Comparison of ENCODE assay signal across 8 cellular contexts in the genomic region with DNA sequence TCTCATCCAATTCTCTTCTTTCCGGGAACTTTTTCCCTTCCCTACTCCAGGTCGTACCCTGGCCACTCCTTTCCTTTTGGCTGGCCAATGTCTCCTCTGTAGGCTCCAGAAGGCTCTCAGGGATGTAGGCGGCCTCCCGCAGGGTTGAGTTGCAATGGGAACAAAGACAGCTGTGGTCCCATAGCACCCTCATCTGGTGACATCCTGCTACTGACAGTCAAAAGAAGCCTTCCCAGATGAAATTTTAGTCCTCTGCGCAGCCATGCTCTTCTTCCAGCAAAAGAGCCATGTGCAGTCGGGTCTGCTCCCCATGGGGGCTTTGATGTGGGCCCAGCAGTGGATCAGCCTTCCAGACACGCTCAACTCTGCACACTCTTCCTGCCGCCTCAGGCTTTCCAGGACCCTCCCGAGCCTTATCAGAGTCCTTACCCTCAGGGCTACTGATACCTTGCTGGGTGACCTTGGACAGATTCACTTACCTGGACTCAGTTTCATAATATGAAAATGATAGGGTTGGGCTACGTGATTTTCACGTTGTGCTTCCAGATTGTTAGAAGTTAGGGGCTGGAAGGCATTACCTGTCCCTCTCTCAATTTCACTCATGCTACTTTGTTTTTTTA. TPM values are rescaled to one million over a fixed set of nuclear protein-coding genes. Genes with fewer than 3 reads are reported as not detected.
A peak's percentile ranks its signal among the peaks of the same experiment; 100 is the strongest.
DNase-seq lines count a peak whose midpoint lies in the region; ATAC-seq, FAIRE-seq and TF ChIP-seq lines count a peak whose summit lies in the region.

No MANE protein-coding gene starts in this region.

- SMC1A ChIA-PET in GM12878 (lab: Charles Lee; ENCODE audit: uncharacterized antibody, unreplicated experiment), result interaction anchor here (1.1 to 4.7 kb wide), 2 partner anchors 10 to 44 kb away, joined by 3 to 18 read pairs; no protein-coding TSS in a partner anchor

- TF ChIP-seq CTCF in RWPE1 (conservative IDR thresholded peaks at IDR 0.05; ENCODE audit: low read depth), result peak; percentile 39
- TF ChIP-seq CTCF in GM12878 (IDR thresholded peaks at IDR 0.05 in 2 of 3, conservative IDR thresholded peaks at IDR 0.05 in 1 of 3; ENCODE audit: control insufficient read depth in 2 of 3, extremely low read depth in 1 of 3, insufficient read depth in 1 of 3, low read depth in 3 of 3, low read length in 3 of 3), result peak; percentile 50 to 64 (median 64); a peak in 5 of 6 replicates
- peak; percentile 45 for TF ChIP-seq CTCF in kidney (IDR thresholded peaks at IDR 0.05; ENCODE audit: borderline replicate concordance, extremely low read depth, insufficient read depth)
- TF ChIP-seq CTCF in stomach (IDR thresholded peaks at IDR 0.05), result peak in 4 of 7 experiments; percentile 17 to 34 (median 21)

- TSS peak; percentile 64 for BruUV-seq in GM12878 (replicated peaks; lab: Mats Ljungman, UMichigan)

- RAD21 ChIA-PET in GM12878 (lab: Charles Lee; ENCODE audit: unreplicated experiment), result interaction anchor here (3.1 kb wide), 1 partner anchor 11 kb away, joined by 12 read pairs; no protein-coding TSS in a partner anchor

- H3K4me2 ChIP-seq in GM12878 (ENCODE audit: control insufficient read depth, insufficient read depth), result no peak overlapping the region

- TF ChIP-seq EP300 in GM12878 (IDR thresholded peaks at IDR 0.05; ENCODE audit: borderline replicate concordance in 1 of 2, control insufficient read depth in 1 of 2, low read depth in 2 of 2, low read length in 2 of 2), result no peak
- TF ChIP-seq EP300 in stomach (IDR thresholded peaks at IDR 0.05), result no peak

- FAIRE-seq in GM12878 (lab: Jason Lieb, UNC) (no peak), kidney (lab: Jason Lieb, UNC) (no peak)

- H3K4me1 ChIP-seq in GM12878 (ENCODE audit: control insufficient read depth, insufficient read depth, low read length) (peaks cover 3% of the 10 kb centered on the region), kidney (ENCODE audit: control insufficient read depth in 1 of 2, insufficient read depth in 1 of 2, low read depth in 1 of 2, low read length in 2 of 2) (no peaks in the 10 kb centered on the region), stomach (no peaks in the 10 kb centered on the region)

- TF ChIP-seq POLR2A in GM12878 (IDR thresholded peaks at IDR 0.05; ENCODE audit: low read depth, low read length) (no peak), stomach (IDR thresholded peaks at IDR 0.05) (no peak)

- ATAC-seq in GM12878 (peak; percentile 60; the same call in 2 of the 3 replicates), HG03108 (IDR thresholded peaks at IDR 0.05; ENCODE audit: unreplicated experiment) (no peak), GM21619 (IDR thresholded peaks at IDR 0.05; ENCODE audit: unreplicated experiment) (no peak)

- in situ Hi-C loops in GM12878 (cut with MboI), result no loop called here

- DNase-seq in DMS153 treated with DMSO at 0.1 percent for 48 hours (lab: John Stamatoyannopoulos, UW; ENCODE audit: unreplicated experiment) (peak; percentile 27), HuH-7 (ENCODE audit: low spot score) (peak; percentile 85), RWPE1 (ENCODE audit: low spot score) (no peak), GM12878 (ENCODE audit: low read depth, low spot score) (no peak), kidney (no peak), stomach (no peak)

- H2AFZ ChIP-seq in GM12878 (ENCODE audit: control insufficient read depth, low read depth, low read length), result no peak overlapping the region

- CTCF ChIA-PET in RWPE1 (lab: Yijun Ruan, JAX), result no interaction called here
- CTCF ChIA-PET in GM12878 (lab: Yijun Ruan, JAX), result interaction anchor here (0.9 to 4.2 kb wide), 8 partner anchors 8 to 526 kb away, joined by 3 to 32 read pairs (median 6); no protein-coding TSS in a partner anchor

- no peak overlapping the region for H3K4me3 ChIP-seq in GM12878
- no peak overlapping the region for H3K4me3 ChIP-seq in kidney (ENCODE audit: low read length in 2 of 2)
- H3K4me3 ChIP-seq in stomach, result no peak overlapping the region

- no peaks in the 10 kb centered on the region for H3K79me2 ChIP-seq in GM12878 (ENCODE audit: control insufficient read depth, insufficient read depth, low read length)

- H3K36me3 ChIP-seq in GM12878 (ENCODE audit: control insufficient read depth in 2 of 2, insufficient read depth in 2 of 2, low read length in 1 of 2), result no peaks in the 10 kb centered on the region
- H3K36me3 ChIP-seq in kidney (ENCODE audit: control insufficient read depth in 1 of 2, insufficient read depth in 2 of 2, low read length in 2 of 2), result no peaks in the 10 kb centered on the region
- H3K36me3 ChIP-seq in stomach, result peaks cover 0 to 31% (median 20%) of the 10 kb centered on the region in 4 donors

- intact Hi-C loops in GM12878 (cut with micrococcal nuclease; ENCODE audit: unreplicated experiment) (no loop called here), kidney (cut with DNase I) (no loop called here), stomach (cut with DNase I; ENCODE audit: low total_unique reads) (no loop called here)

- TF ChIP-seq RAD21 in GM12878 (IDR thresholded peaks at IDR 0.05; ENCODE audit: insufficient read depth, low read depth, low read length), result peak; percentile 66

- POLR2A ChIA-PET in RWPE1 (lab: Yijun Ruan, JAX; ENCODE audit: low non-redundant PET) (no interaction called here), GM12878 (lab: Charles Lee) (no interaction called here)

- WGBS in GM12878 (ENCODE audit: insufficient coverage, insufficient replicate concordance, low lambda C conversion rate, missing lambda C conversion rate), result 80% methylated on average over 11 of the region's 11 CpGs
- WGBS in stomach, 5 donors, result 45 to 65% (median 52%) methylated on average over 11 of the region's 11 CpGs

- no peak overlapping the region for H3K9ac ChIP-seq in GM12878 (ENCODE audit: control insufficient read depth, insufficient read depth, low read length)
- no peak overlapping the region for H3K9ac ChIP-seq in kidney (ENCODE audit: low read length in 2 of 2)

- H3K9me3 ChIP-seq in GM12878 (replicated peaks; ENCODE audit: control insufficient read depth, insufficient read depth, low read length) (peaks cover under 1% of the 10 kb centered on the region; the same call in 2 of the 3 replicates), kidney (ENCODE audit: control insufficient read depth in 1 of 2, low read length in 2 of 2) (no peaks in the 10 kb centered on the region), stomach (no peaks in the 10 kb centered on the region)

- H3K27me3 ChIP-seq in GM12878 (replicated peaks in 1 of 2; ENCODE audit: control insufficient read depth in 2 of 2, insufficient read depth in 2 of 2, low read length in 1 of 2), result no peaks in the 10 kb centered on the region
- H3K27me3 ChIP-seq in stomach, result peaks cover 0 to 8% (median 0%) of the 10 kb centered on the region in 3 donors

- H4K20me1 ChIP-seq in GM12878 (ENCODE audit: control insufficient read depth, insufficient read depth), result no peaks in the 10 kb centered on the region

- no peak overlapping the region for H3K27ac ChIP-seq in RWPE1
- H3K27ac ChIP-seq in GM12878 (ENCODE audit: control insufficient read depth, insufficient read depth), result no peak overlapping the region
- no peak overlapping the region for H3K27ac ChIP-seq in kidney (ENCODE audit: low read depth in 2 of 2, low read length in 2 of 2)
- no peak overlapping the region for H3K27ac ChIP-seq in stomach

RNA-seq across cellular contexts. Expression of gene CELA1, which starts 5.5 kb away (rescaled TPM):
- not detected in 2 replicates for total RNA-seq in GM12878 (2013; cell fraction: nucleolus; rRNA removed)
- not detected in 2 replicates for total RNA-seq in GM12878 (2014; rRNA removed)
- total RNA-seq in GM12878 (2014; rRNA removed; fragmentation: Illumina TruSeq; extraction: Trizol), result not detected in 2 replicates
- total RNA-seq in GM12878 (2021), result not detected in 2 replicates
- not detected for polyA plus RNA-seq in GM12878 (2011; ENCODE audit: low read depth)
- not detected in 2 replicates for polyA plus RNA-seq in GM12878 (2011; rRNA removed)
- not detected in 2 replicates for polyA plus RNA-seq in GM12878 (2011; cell fraction: cytosol; rRNA removed)
- not detected in 2 replicates for polyA plus RNA-seq in GM12878 (2011; cell fraction: nucleus; rRNA removed)
- polyA plus RNA-seq in GM12878 (2012), result not detected in 2 replicates
- polyA plus RNA-seq in GM12878 (2014; fragmentation: Illumina TruSeq; extraction: Trizol), result not detected in 2 replicates
- not detected for polyA plus RNA-seq in GM12878 (2014; fragmentation: Nextera tagmentation; extraction: Ambion mirVana)
- not detected in 2 replicates for polyA plus RNA-seq in GM12878 (2014; rRNA removed)
- not detected for polyA plus RNA-seq in GM12878 (2016; fragmentation: Nextera tagmentation; extraction: Ambion mirVana)
- not detected in 2 replicates for polyA minus RNA-seq in GM12878 (2011; rRNA and poly(A)+ RNA removed)
- not detected in 2 replicates for polyA minus RNA-seq in GM12878 (2011; cell fraction: cytosol; rRNA and poly(A)+ RNA removed)
- not detected in 2 replicates for polyA minus RNA-seq in GM12878 (2011; cell fraction: nucleus; rRNA and poly(A)+ RNA removed)
- total RNA-seq in kidney, result not detected
- polyA plus RNA-seq in kidney (ENCODE audit: insufficient read depth, low read depth, low replicate concordance), result not detected
- total RNA-seq in stomach, result not detected
- not detected for polyA plus RNA-seq in stomach

RNA-seq across cellular contexts. Expression of gene BIN2, which starts 28.0 kb away (rescaled TPM):
- total RNA-seq in GM12878 (2013; cell fraction: nucleolus; rRNA removed), result 38.6 and 39.3 TPM in 2 replicates
- total RNA-seq in GM12878 (2014; rRNA removed), result 31.4 and 31.6 TPM in 2 replicates
- total RNA-seq in GM12878 (2014; rRNA removed; fragmentation: Illumina TruSeq; extraction: Trizol), result 30.0 and 32.6 TPM in 2 replicates
- total RNA-seq in GM12878 (2021), result 26.5 and 28.1 TPM in 2 replicates
- polyA plus RNA-seq in GM12878 (2011; ENCODE audit: low read depth), result 15.0 TPM
- 22.8 and 24.6 TPM in 2 replicates for polyA plus RNA-seq in GM12878 (2011; rRNA removed)
- 13.9 and 16.3 TPM in 2 replicates for polyA plus RNA-seq in GM12878 (2011; cell fraction: cytosol; rRNA removed)
- polyA plus RNA-seq in GM12878 (2011; cell fraction: nucleus; rRNA removed), result 33.4 and 37.9 TPM in 2 replicates
- polyA plus RNA-seq in GM12878 (2012), result 21.7 and 33.0 TPM in 2 replicates
- 38.3 and 42.3 TPM in 2 replicates for polyA plus RNA-seq in GM12878 (2014; fragmentation: Illumina TruSeq; extraction: Trizol)
- polyA plus RNA-seq in GM12878 (2014; fragmentation: Nextera tagmentation; extraction: Ambion mirVana), result 10 to 100 TPM in 1 of 2 experiments, 1 to 10 TPM in 1; 8.6 to 10.0 TPM
- polyA plus RNA-seq in GM12878 (2014; rRNA removed), result 36.2 and 36.4 TPM in 2 replicates
- polyA plus RNA-seq in GM12878 (2016; fragmentation: Nextera tagmentation; extraction: Ambion mirVana), result 10 to 100 TPM; 42.7 to 42.9 TPM
- 14.1 and 16.6 TPM in 2 replicates for polyA minus RNA-seq in GM12878 (2011; rRNA and poly(A)+ RNA removed)
- polyA minus RNA-seq in GM12878 (2011; cell fraction: cytosol; rRNA and poly(A)+ RNA removed), result 4.5 and 6.1 TPM in 2 replicates
- 5.4 and 10.0 TPM in 2 replicates for polyA minus RNA-seq in GM12878 (2011; cell fraction: nucleus; rRNA and poly(A)+ RNA removed)
- total RNA-seq in kidney, result 15.6 TPM
- 3.4 TPM for polyA plus RNA-seq in kidney (ENCODE audit: insufficient read depth, low read depth, low replicate concordance)
- 10 to 100 TPM in 3 of 5 donors, 1 to 10 TPM in 2; 3.5 to 33.0 (median 14.6) TPM for total RNA-seq in stomach
- polyA plus RNA-seq in stomach, result 1 to 10 TPM; 2.2 to 4.4 (median 3.4) TPM

RNA-seq across cellular contexts. Expression of gene GALNT6, which starts 39.2 kb away (rescaled TPM):
- total RNA-seq in GM12878 (2013; cell fraction: nucleolus; rRNA removed), result 77.3 and 94.1 TPM in 2 replicates
- total RNA-seq in GM12878 (2014; rRNA removed) (34.6 and 37.2 TPM in 2 replicates), GM12878 (2014; rRNA removed; fragmentation: Illumina TruSeq; extraction: Trizol) (21.7 and 25.5 TPM in 2 replicates), GM12878 (2021) (31.5 and 40.4 TPM in 2 replicates), kidney (16.8 TPM), stomach (100 to 1,000 TPM in 1 of 5 donors, 10 to 100 TPM in 3, 1 to 10 TPM in 1; 4.1 to 155 (median 40.4) TPM)
- 7.5 TPM for polyA plus RNA-seq in GM12878 (2011; ENCODE audit: low read depth)
- polyA plus RNA-seq in GM12878 (2011; rRNA removed) (8.3 and 16.2 TPM in 2 replicates), GM12878 (2014; fragmentation: Illumina TruSeq; extraction: Trizol) (26.2 and 26.3 TPM in 2 replicates), GM12878 (2014; fragmentation: Nextera tagmentation; extraction: Ambion mirVana) (10 to 100 TPM in 1 of 2 experiments, 1 to 10 TPM in 1; 6.6 to 11.4 TPM), GM12878 (2014; rRNA removed) (18.6 and 28.0 TPM in 2 replicates), GM12878 (2016; fragmentation: Nextera tagmentation; extraction: Ambion mirVana) (10 to 100 TPM; 18.2 to 21.8 TPM), kidney (ENCODE audit: insufficient read depth, low read depth, low replicate concordance) (2.1 TPM), stomach (10 to 100 TPM in 1 of 3 donors, 1 to 10 TPM in 2; 3.4 to 11.8 (median 7.7) TPM)
- polyA plus RNA-seq in GM12878 (2011; cell fraction: cytosol; rRNA removed), result 17.2 and 19.6 TPM in 2 replicates
- polyA plus RNA-seq in GM12878 (2011; cell fraction: nucleus; rRNA removed), result 13.5 and 21.7 TPM in 2 replicates
- polyA plus RNA-seq in GM12878 (2012), result 11.7 and 13.3 TPM in 2 replicates
- 18.1 and 26.0 TPM in 2 replicates for polyA minus RNA-seq in GM12878 (2011; rRNA and poly(A)+ RNA removed)
- 3.6 and 5.0 TPM in 2 replicates for polyA minus RNA-seq in GM12878 (2011; cell fraction: cytosol; rRNA and poly(A)+ RNA removed)
- 15.0 and 28.4 TPM in 2 replicates for polyA minus RNA-seq in GM12878 (2011; cell fraction: nucleus; rRNA and poly(A)+ RNA removed)

Comparison
In these comparisons a context has a peak if more than half of its experiments do, and no peak if none do; other contexts are left out.
1. DNase-seq: peak in DMS153 treated with DMSO at 0.1 percent for 48 hours (single experiment) and HuH-7 (single experiment); none in RWPE1 (single experiment), GM12878 (single experiment), kidney (single experiment) and stomach (single experiment).
2. Peak in every context shown above with its lines, with median percentiles within 50 percentile points of each other: CTCF ChIP-seq.